In the genomic region with DNA sequence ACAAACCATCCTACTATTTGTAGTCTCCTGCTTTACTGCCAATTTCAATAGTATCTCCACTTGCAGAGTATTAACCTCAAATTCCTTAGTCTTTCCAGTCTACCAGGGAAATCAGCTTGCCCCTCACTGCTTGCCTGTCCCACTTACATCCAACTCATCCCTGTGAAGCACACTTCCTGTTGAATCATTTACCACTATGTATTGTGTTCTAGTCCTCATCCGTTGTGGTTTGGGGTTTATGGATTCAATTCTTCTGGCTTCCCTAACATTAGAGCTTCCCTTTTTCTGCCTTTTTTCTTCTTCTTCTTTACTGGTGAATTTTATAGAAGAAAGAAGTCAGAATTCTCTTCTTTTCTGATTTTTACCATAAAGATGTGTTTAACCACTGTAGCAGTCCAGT, we compare ENCODE assay signal across 13 cellular contexts. TPM values are rescaled to one million over a fixed set of nuclear protein-coding genes. Genes with fewer than 3 reads are reported as not detected.
DNase-seq lines count a peak whose midpoint lies in the region; ATAC-seq and TF ChIP-seq lines count a peak whose summit lies in the region.
"Had no signal": no experiment of that assay in that cellular context is flagged by ENCODE, and none has a peak within 500 bp of the region (broad histone marks: within the 10 kb centered on the region; RNA-seq: fewer than 3 reads in every experiment).

No MANE protein-coding gene starts in this region.

- H3K4me1 Mint-ChIP-seq in activated T-helper 1 cell treated with anti-CD3 and anti-CD28 coated beads, Interleukin-12 subunit alpha, Interleukin-12 subunit beta, Interleukin-2, Interleukin-4 antibody, amounts not matched to agents 30 ng/mL and 10 ng/mL and 1 ng/mL, durations not matched to agents 14 hours and 24 hours and 36 hours (ENCODE audit: low read depth): peaks cover 43% of the 10 kb centered on the region

- intact Hi-C loops in activated T-helper 1 cell treated with anti-CD3 and anti-CD28 coated beads, Interleukin-12 subunit alpha, Interleukin-12 subunit beta, Interleukin-2, Interleukin-4 antibody, amounts not matched to agents 30 ng/mL and 10 ng/mL and 1 ng/mL, durations not matched to agents 14 hours and 24 hours and 36 hours (cut with micrococcal nuclease): loop anchor here (10.0 kb wide), 1 partner anchor 352 kb away; no protein-coding TSS in a partner anchor
- intact Hi-C loops in lower lobe of right lung (cut with DNase I): no loop called here
- intact Hi-C loops in sciatic nerve (cut with DNase I): no loop called here

- no peak overlapping the region for H3K27ac ChIP-seq in lower lobe of right lung

- H3K27me3 ChIP-seq in lower lobe of right lung (ENCODE audit: low read depth): no peaks in the 10 kb centered on the region

- no peaks in the 10 kb centered on the region for H3K36me3 ChIP-seq in lower lobe of right lung

- H3K27ac Mint-ChIP-seq in activated T-helper 1 cell treated with anti-CD3 and anti-CD28 coated beads, Interleukin-12 subunit alpha, Interleukin-12 subunit beta, Interleukin-2, Interleukin-4 antibody, amounts not matched to agents 30 ng/mL and 10 ng/mL and 1 ng/mL, durations not matched to agents 14 hours and 24 hours and 36 hours: no peak overlapping the region

- no peak overlapping the region for H3K4me3 ChIP-seq in cardiac fibroblast (replicated peaks in 1 of 2; ENCODE audit: low read depth in 2 of 2, low read length in 2 of 2)
- no peak overlapping the region for H3K4me3 ChIP-seq in lower lobe of right lung

- peak; percentile 53 for DNase-seq in GM03348 (ENCODE audit: low spot score)
- DNase-seq in NOMO-1 treated with dmso at 0.1 percent for 144 hours (lab: John Stamatoyannopoulos, UW; ENCODE audit: unreplicated experiment): peak; percentile 77
- DNase-seq in cardiac fibroblast (ENCODE audit: low read depth in 2 of 2): peak; percentile 19 to 81
- peak; percentile 62 for DNase-seq in non-pigmented ciliary epithelial cell (ENCODE audit: low read depth)
- no peak for DNase-seq in activated T-helper 1 cell treated with anti-CD3 and anti-CD28 coated beads, Interleukin-12 subunit alpha, Interleukin-12 subunit beta, Interleukin-2, Interleukin-4 antibody, amounts not matched to agents 30 ng/mL and 10 ng/mL and 1 ng/mL, durations not matched to agents 14 hours and 24 hours and 36 hours (ENCODE audit: low spot score)
- DNase-seq in lower lobe of right lung: no peak
- no peak for DNase-seq in sciatic nerve (ENCODE audit: low spot score)
- DNase-seq: activated T-cell treated with anti-CD3 and anti-CD28 coated beads, Interleukin-2, amount 50 U/mL, for 48 hours; DMS53; NCI-H524; right cardiac atrium; stimulated activated CD8-positive, alpha-beta memory T cell treated with anti-CD3 and anti-CD28 coated beads, Interleukin-4, amount 100 ng/mL, for 48 hours had no signal

- no peak overlapping the region for H3K4me3 Mint-ChIP-seq in activated T-helper 1 cell treated with anti-CD3 and anti-CD28 coated beads, Interleukin-12 subunit alpha, Interleukin-12 subunit beta, Interleukin-2, Interleukin-4 antibody, amounts not matched to agents 30 ng/mL and 10 ng/mL and 1 ng/mL, durations not matched to agents 14 hours and 24 hours and 36 hours

- peaks cover 17% of the 10 kb centered on the region for H3K4me1 ChIP-seq in lower lobe of right lung

- no peaks in the 10 kb centered on the region for H3K27me3 Mint-ChIP-seq in activated T-helper 1 cell treated with anti-CD3 and anti-CD28 coated beads, Interleukin-12 subunit alpha, Interleukin-12 subunit beta, Interleukin-2, Interleukin-4 antibody, amounts not matched to agents 30 ng/mL and 10 ng/mL and 1 ng/mL, durations not matched to agents 14 hours and 24 hours and 36 hours (ENCODE audit: insufficient read depth)

- ATAC-seq in esophagus mucosa (no peak), lower lobe of right lung (no peak), sciatic nerve (no peak)
- ATAC-seq: right cardiac atrium had no signal

- peaks cover 8% of the 10 kb centered on the region for H3K9me3 Mint-ChIP-seq in activated T-helper 1 cell treated with anti-CD3 and anti-CD28 coated beads, Interleukin-12 subunit alpha, Interleukin-12 subunit beta, Interleukin-2, Interleukin-4 antibody, amounts not matched to agents 30 ng/mL and 10 ng/mL and 1 ng/mL, durations not matched to agents 14 hours and 24 hours and 36 hours

- H3K36me3 Mint-ChIP-seq in activated T-helper 1 cell treated with anti-CD3 and anti-CD28 coated beads, Interleukin-12 subunit alpha, Interleukin-12 subunit beta, Interleukin-2, Interleukin-4 antibody, amounts not matched to agents 30 ng/mL and 10 ng/mL and 1 ng/mL, durations not matched to agents 14 hours and 24 hours and 36 hours (ENCODE audit: low read depth): peaks cover 11% of the 10 kb centered on the region

- TF ChIP-seq CTCF in cardiac fibroblast (IDR thresholded peaks at IDR 0.05; ENCODE audit: low read depth, low read length) (no peak), lower lobe of right lung (IDR thresholded peaks at IDR 0.05) (no peak)

- H3K9me3 ChIP-seq in lower lobe of right lung: no peaks in the 10 kb centered on the region

RNA-seq across cellular contexts. Expression of a gene that starts 5.1 kb away (rescaled TPM):
- 0.24 TPM for total RNA-seq in esophagus mucosa
- total RNA-seq in activated T-helper 1 cell treated with anti-CD3 and anti-CD28 coated beads, Interleukin-12 subunit alpha, Interleukin-12 subunit beta, Interleukin-2, Interleukin-4 antibody, amounts not matched to agents 30 ng/mL and 10 ng/mL and 1 ng/mL, durations not matched to agents 14 hours and 24 hours and 36 hours: 0.08 TPM in 1 of 2 replicates, not detected in the other
- 1.1 TPM for total RNA-seq in lower lobe of right lung
- total RNA-seq in sciatic nerve: 1.7 TPM

Comparison
In these comparisons a context has a peak if more than half of its experiments do, and no peak if none do; other contexts are left out.
1. DNase-seq: peak in GM03348 (single experiment), NOMO-1 treated with dmso at 0.1 percent for 144 hours (single experiment), cardiac fibroblast (2 of 2) and non-pigmented ciliary epithelial cell (single experiment); none in activated T-helper 1 cell treated with anti-CD3 and anti-CD28 coated beads, Interleukin-12 subunit alpha, Interleukin-12 subunit beta, Interleukin-2, Interleukin-4 antibody, amounts not matched to agents 30 ng/mL and 10 ng/mL and 1 ng/mL, durations not matched to agents 14 hours and 24 hours and 36 hours (single experiment), lower lobe of right lung (single experiment) and sciatic nerve (single experiment).